13 cellular contexts compared by ENCODE assay signal in genomic region chr7:116724560-116725231, GRCh38. TPM values are rescaled to one million over a fixed set of nuclear protein-coding genes. Genes with fewer than 3 reads are reported as not detected.
A peak's percentile ranks its signal among the peaks of the same experiment; 100 is the strongest.
DNase-seq lines count a peak whose midpoint lies in the region; ATAC-seq and TF ChIP-seq lines count a peak whose summit lies in the region.
"Had no signal": no experiment of that assay in that cellular context is flagged by ENCODE, and none has a peak within 500 bp of the region (broad histone marks: within the 10 kb centered on the region; RNA-seq: fewer than 3 reads in every experiment).

No MANE protein-coding gene starts in this region.

- H4K8ac ChIP-seq in H9 (replicated peaks; ENCODE audit: insufficient read length, low read depth, low read length) = no peak overlapping the region

- no peak overlapping the region for H2AFZ ChIP-seq in H9 (ENCODE audit: low read length)
- H2AFZ ChIP-seq in neural progenitor cell (replicated peaks) = peak overlapping the region; percentile 11

- H2BK15ac ChIP-seq in H9 (ENCODE audit: low read depth, low read length) = no peak overlapping the region

- no peaks in the 10 kb centered on the region for H3K79me1 ChIP-seq in H9 (ENCODE audit: insufficient read depth, low read depth, low read length, poor library complexity, severe bottlenecking)

- H3K9me3 Mint-ChIP-seq in H9 = no peaks in the 10 kb centered on the region
- H3K9me3 Mint-ChIP-seq in neural progenitor cell = no peaks in the 10 kb centered on the region

- no peak overlapping the region for H2BK20ac ChIP-seq in H9 (ENCODE audit: low read depth, low read length, poor library complexity, severe bottlenecking)

- H3K4me1 Mint-ChIP-seq in H9 = peaks cover 5 to 13% of the 10 kb centered on the region in 2 experiments
- H3K4me1 Mint-ChIP-seq in neural progenitor cell = no peaks in the 10 kb centered on the region

- ATAC-seq in GM21576 (IDR thresholded peaks at IDR 0.05; ENCODE audit: unreplicated experiment) = no peak
- ATAC-seq: PC-3, T-helper 17 cell had no signal

- H2BK5ac ChIP-seq in H9 (ENCODE audit: insufficient read length, low read length) = no peak overlapping the region

- H3K27ac Mint-ChIP-seq in H9 = 0 out of 7 replicates have a peak overlapping the region, but pooled peaks of 1 of the 3 experiments have one; percentile 11
- no peak overlapping the region for H3K27ac Mint-ChIP-seq in neural progenitor cell
- H3K27ac Mint-ChIP-seq: T-helper 17 cell had no signal

- H3K27me3 Mint-ChIP-seq in H9 (ENCODE audit: low read depth) = no peaks in the 10 kb centered on the region
- peaks cover 3% of the 10 kb centered on the region for H3K27me3 Mint-ChIP-seq in neural progenitor cell (ENCODE audit: insufficient read depth, low read depth)

- no peaks in the 10 kb centered on the region for H3K36me3 ChIP-seq in NT2/D1 (ENCODE audit: insufficient read depth, insufficient read length, low read length)
- H3K36me3 ChIP-seq in neural progenitor cell = no peaks in the 10 kb centered on the region

- H3K23ac ChIP-seq in H9 (ENCODE audit: insufficient read length, low read depth, low read length) = no peak overlapping the region

- no peak overlapping the region for H3K14ac ChIP-seq in H9 (ENCODE audit: insufficient read depth, low read length)

- no peak overlapping the region for H3K56ac ChIP-seq in H9 (ENCODE audit: insufficient read length, low read depth, low read length)

- H4K5ac ChIP-seq in H9 (ENCODE audit: insufficient read length, low read depth, low read length) = no peak overlapping the region

- no peak overlapping the region for H3K18ac ChIP-seq in H9 (ENCODE audit: insufficient read length, low read depth, low read length)

- H4K91ac ChIP-seq in H9 (ENCODE audit: insufficient read length, low read depth, low read length) = no peak overlapping the region

- peak overlapping the region; percentile 3 to 35; a peak in 3 of 5 replicates for H3K4me3 Mint-ChIP-seq in H9
- no peak overlapping the region for H3K4me3 Mint-ChIP-seq in neural progenitor cell
- H3K4me3 Mint-ChIP-seq: T-helper 17 cell had no signal

- H3K4me3 ChIP-seq in NT2/D1 (ENCODE audit: insufficient read length, low read depth) (peak overlapping the region; percentile 9), neural progenitor cell (no peak overlapping the region)

- H3T11ph ChIP-seq in H9 (ENCODE audit: low read length) = no peak overlapping the region

- H3K27me3 ChIP-seq in H9 (ENCODE audit: insufficient read depth, low read length) (no peaks in the 10 kb centered on the region), NT2/D1 (ENCODE audit: insufficient read depth, insufficient read length) (no peaks in the 10 kb centered on the region), neural progenitor cell (no peaks in the 10 kb centered on the region)

- H3K27ac ChIP-seq in H9 (ENCODE audit: insufficient read length, low read depth, low read length) (no peak overlapping the region), neural progenitor cell (no peak overlapping the region)
- H3K27ac ChIP-seq: C4-2B had no signal

- H2AK5ac ChIP-seq in H9 (ENCODE audit: insufficient read length, low read length) = no peak overlapping the region

- H3K9ac ChIP-seq in H9 (ENCODE audit: extremely low read depth, insufficient read length, low read length) = no peak overlapping the region
- H3K9ac ChIP-seq in NT2/D1 (ENCODE audit: insufficient read length, low read depth) = no peak overlapping the region
- H3K9ac ChIP-seq in neural progenitor cell = no peak overlapping the region

- no peak overlapping the region for H2BK12ac ChIP-seq in H9 (ENCODE audit: insufficient read length, low read depth, low read length)

- peak overlapping the region; percentile 27 for H3K4me2 ChIP-seq in H9 (ENCODE audit: insufficient read depth, insufficient read length, low read length)
- H3K4me2 ChIP-seq in neural progenitor cell = no peak overlapping the region

- no peaks in the 10 kb centered on the region for H3F3A ChIP-seq in neural progenitor cell (ENCODE audit: low read depth)

- H3K36me3 Mint-ChIP-seq in H9 (ENCODE audit: insufficient read depth in 1 of 3, low read depth in 3 of 3) (no peaks in the 10 kb centered on the region), neural progenitor cell (no peaks in the 10 kb centered on the region)

- H3K4ac ChIP-seq in H9 (ENCODE audit: low read depth, low read length) = no peak overlapping the region

- TF ChIP-seq CTCF in H9 (conservative IDR thresholded peaks at IDR 0.05) (no peak), neural progenitor cell (IDR thresholded peaks at IDR 0.05) (no peak)

- H4K20me1 ChIP-seq in H9 (ENCODE audit: control insufficient read depth, insufficient read depth, insufficient read length) (no peaks in the 10 kb centered on the region), neural progenitor cell (ENCODE audit: low read depth) (no peaks in the 10 kb centered on the region)

- no CpG with 5 or more reads among the region's 5 CpGs for WGBS in H9 (ENCODE audit: extremely low coverage, insufficient read length, low lambda C conversion rate)

- H2BK120ac ChIP-seq in H9 (ENCODE audit: low read depth, low read length, poor library complexity, severe bottlenecking) = no peak overlapping the region

- DNase-seq in NCI-H2171 treated with DMSO at 0.1 percent for 48 hours (lab: John Stamatoyannopoulos, UW) (peak; percentile 42), NCI-H2171 (lab: John Stamatoyannopoulos, UW) (no peak), H9 (no peak), NT2/D1 (ENCODE audit: low read depth, low spot score) (no peak), neural progenitor cell (ENCODE audit: low spot score) (no peak), SKM-1 treated with dmso at 0.1 percent for 144 hours (lab: John Stamatoyannopoulos, UW; ENCODE audit: unreplicated experiment) (no peak), NCI-H510A treated with DMSO at 0.1 percent for 48 hours (lab: John Stamatoyannopoulos, UW) (no peak)
- DNase-seq: HCEC 1CT, NCI-H524 treated with DMSO at 0.1 percent for 48 hours, PC-3, T-helper 17 cell had no signal

- H3K23me2 ChIP-seq in H9 (ENCODE audit: insufficient read length, low read depth, low read length, poor library complexity, severe bottlenecking) = no peaks in the 10 kb centered on the region

- H3K9me3 ChIP-seq in H9 (ENCODE audit: control insufficient read depth, low read depth, low read length) (no peaks in the 10 kb centered on the region), NT2/D1 (ENCODE audit: insufficient read depth, low read length) (no peaks in the 10 kb centered on the region), neural progenitor cell (ENCODE audit: low read depth) (no peaks in the 10 kb centered on the region)

- H3K4me1 ChIP-seq in H9 (ENCODE audit: insufficient read depth, low read length) (no peaks in the 10 kb centered on the region), NT2/D1 (ENCODE audit: insufficient read depth, insufficient read length) (no peaks in the 10 kb centered on the region), neural progenitor cell (no peaks in the 10 kb centered on the region)

- no peaks in the 10 kb centered on the region for H3K79me2 ChIP-seq in H9 (ENCODE audit: insufficient read depth, low read length)
- H3K79me2 ChIP-seq in neural progenitor cell (ENCODE audit: low read depth) = no peaks in the 10 kb centered on the region

RNA-seq across cellular contexts. Expression of gene MET, which starts 52.7 kb away (rescaled TPM):
- 5.0 and 5.5 TPM in 2 replicates for total RNA-seq in H9 (2021)
- total RNA-seq in neural progenitor cell (ENCODE audit: low replicate concordance) = 7.0 and 8.4 TPM in 2 replicates
